ENCODE assay signal across 18 cellular contexts in genomic region chr7:20343211-20343610, GRCh38. TPM values are rescaled to one million over a fixed set of nuclear protein-coding genes. Genes with fewer than 3 reads are reported as not detected.
DNase-seq lines count a peak whose midpoint lies in the region; ATAC-seq and TF ChIP-seq lines count a peak whose summit lies in the region.
"Had no signal": no experiment of that assay in that cellular context is flagged by ENCODE, and none has a peak within 500 bp of the region (broad histone marks: within the 10 kb centered on the region; RNA-seq: fewer than 3 reads in every experiment).

No MANE protein-coding gene starts in this region.

- H3K27ac ChIP-seq in HEK293 (ENCODE audit: extremely low read depth, low read depth, low read length): no peak overlapping the region
- H3K27ac ChIP-seq in body of pancreas: peak overlapping the region in 3 of 4 donors; percentile 17 to 82 (median 21)
- H3K27ac ChIP-seq in layer of hippocampus (ENCODE audit: low read depth, low read length): peak overlapping the region; percentile 23
- H3K27ac ChIP-seq: BLaER1, gastrocnemius medialis, Peyer's patch had no signal

- no peaks in the 10 kb centered on the region for H3K27me3 ChIP-seq in body of pancreas
- H3K27me3 ChIP-seq in layer of hippocampus (ENCODE audit: control insufficient read depth, insufficient read depth, low read length): no peaks in the 10 kb centered on the region
- H3K27me3 ChIP-seq: BLaER1, gastrocnemius medialis, Peyer's patch had no signal

- peak; percentile 36 for DNase-seq in ACHN
- DNase-seq in body of pancreas: peak in 1 of 4 donors; percentile 19
- DNase-seq in MV-4-11 (lab: John Stamatoyannopoulos, UW): no peak
- DNase-seq in T-helper 17 cell: no peak
- DNase-seq in mucosa of gallbladder (ENCODE audit: low spot score): no peak
- no peak for DNase-seq in NCI-H187 treated with DMSO at 0.1 percent for 48 hours (lab: John Stamatoyannopoulos, UW)
- DNase-seq: activated CD8-positive, alpha-beta memory T cell treated with anti-CD3 and anti-CD28 coated beads for 24 hours; cortex of kidney; gastrocnemius medialis; NCI-H226; occipital lobe; Peyer's patch; stimulated activated CD4-positive, alpha-beta T cell treated with anti-CD3 and anti-CD28 coated beads, Interleukin-15, amount 100 ng/mL, for 24 hours; T1000 had no signal

- no peaks in the 10 kb centered on the region for H3K36me3 Mint-ChIP-seq in T-helper 17 cell (ENCODE audit: low read depth)
- H3K36me3 Mint-ChIP-seq: activated naive CD4-positive, alpha-beta T cell treated with anti-CD3 and anti-CD28 coated beads, Interleukin-2, amount 50 U/mL, for 24 hours had no signal

- in situ Hi-C loops in ACHN (cut with HindIII; ENCODE audit: low pct_ligation_motif_present, low pct_unique_long_range_greater_than_20kb, low sequenced_read_pairs): no loop called here

- no peak for TF ChIP-seq POLR2A in body of pancreas (IDR thresholded peaks at IDR 0.05)

- intact Hi-C loops in body of pancreas (cut with DNase I): no loop called here

- H3K4me1 ChIP-seq in HEK293 (ENCODE audit: control insufficient read depth, insufficient read depth, low read length) (no peaks in the 10 kb centered on the region), body of pancreas (peaks cover 18% of the 10 kb centered on the region)
- H3K4me1 ChIP-seq: BLaER1, gastrocnemius medialis, Peyer's patch had no signal

- ATAC-seq in body of pancreas (no peak), T-helper 17 cell (no peak)
- ATAC-seq: gastrocnemius medialis had no signal

- no peak overlapping the region for H3K27ac Mint-ChIP-seq in T-helper 17 cell
- H3K27ac Mint-ChIP-seq: activated naive CD4-positive, alpha-beta T cell treated with anti-CD3 and anti-CD28 coated beads, Interleukin-2, amount 50 U/mL, for 24 hours had no signal

- H3K36me3 ChIP-seq in HEK293 (ENCODE audit: control insufficient read depth in 2 of 2, insufficient read depth in 1 of 2, low read length in 2 of 2): no peaks in the 10 kb centered on the region
- H3K36me3 ChIP-seq in body of pancreas (replicated peaks in 1 of 2; ENCODE audit: insufficient read depth in 1 of 2, low read depth in 2 of 2): no peaks in the 10 kb centered on the region
- H3K36me3 ChIP-seq: BLaER1, gastrocnemius medialis, Peyer's patch had no signal

- POLR2A ChIA-PET in HEK293 (lab: Yijun Ruan, JAX): interaction anchor here (1.2 kb wide), 1 partner anchor 13 kb away, joined by 7 read pairs; the partner anchor contains the start of gene ITGB8

- no peaks in the 10 kb centered on the region for H3K4me1 Mint-ChIP-seq in T-helper 17 cell
- H3K4me1 Mint-ChIP-seq: activated naive CD4-positive, alpha-beta T cell treated with anti-CD3 and anti-CD28 coated beads, Interleukin-2, amount 50 U/mL, for 24 hours had no signal

- H3K4me3 Mint-ChIP-seq in T-helper 17 cell: no peak overlapping the region
- H3K4me3 Mint-ChIP-seq: activated naive CD4-positive, alpha-beta T cell treated with anti-CD3 and anti-CD28 coated beads, Interleukin-2, amount 50 U/mL, for 24 hours had no signal

- H3K4me3 ChIP-seq in HEK293 (ENCODE audit: low read depth, low read length) (no peak overlapping the region), body of pancreas (no peak overlapping the region)
- H3K4me3 ChIP-seq: BLaER1, gastrocnemius medialis, Peyer's patch had no signal

- TF ChIP-seq CTCF in HEK293 (tag by site-specific recombination; IDR thresholded peaks at IDR 0.05) (no peak), body of pancreas (IDR thresholded peaks at IDR 0.05) (peak in 3 of 7 experiments; percentile 16 to 27 (median 20))

- no peaks in the 10 kb centered on the region for H3K9me3 ChIP-seq in HEK293 (ENCODE audit: control insufficient read depth, insufficient read depth, low read depth, low read length)
- H3K9me3 ChIP-seq in body of pancreas: no peaks in the 10 kb centered on the region
- no peaks in the 10 kb centered on the region for H3K9me3 ChIP-seq in T-helper 17 cell (ENCODE audit: control insufficient read depth, low read length, poor library complexity, severe bottlenecking)
- H3K9me3 ChIP-seq: BLaER1, gastrocnemius medialis, Peyer's patch had no signal

- 26 to 31% methylated on average over 3 of the region's 3 CpGs for WGBS in body of pancreas, 2 donors

- CTCF ChIA-PET in HEK293 (lab: Yijun Ruan, JAX): interaction anchor here (0.6 to 1.1 kb wide), 10 partner anchors 9 to 597 kb away, joined by 3 to 5 read pairs (median 4); no protein-coding TSS in a partner anchor

- peaks cover 2% of the 10 kb centered on the region for H3K27me3 Mint-ChIP-seq in T-helper 17 cell
- H3K27me3 Mint-ChIP-seq: activated naive CD4-positive, alpha-beta T cell treated with anti-CD3 and anti-CD28 coated beads, Interleukin-2, amount 50 U/mL, for 24 hours had no signal

TF ChIP-seq in HEK293, 187 proteins besides CTCF, POLR2A, EP300 and RAD21:
- TF ChIP-seq ZNF677 (tag by site-specific recombination; IDR thresholded peaks at IDR 0.05): no peak
- TF ChIP-seq ZNF654 (tag by site-specific recombination; IDR thresholded peaks at IDR 0.05; ENCODE audit: low read depth): peak; percentile 8; the same call in 1 of the 2 replicates
- TF ChIP-seq ZNF350 (tag by site-specific recombination; IDR thresholded peaks at IDR 0.05): no peak

RNA-seq across cellular contexts. Expression of gene ITGB8, which starts 12.5 kb away (rescaled TPM):
- total RNA-seq in body of pancreas: 10 to 100 TPM; 22.1 to 38.6 TPM
- under 1 TPM; 0.23 to 0.37 TPM for total RNA-seq in T-helper 17 cell
- 66.5 TPM for total RNA-seq in mucosa of gallbladder

Comparison
In these comparisons a context has a peak if more than half of its experiments do, and no peak if none do; other contexts are left out.
1. RNA of gene ITGB8, which starts 12.5 kb away (total RNA-seq): 66.5 TPM in mucosa of gallbladder (single experiment) and 22.1 to 38.6 TPM in body of pancreas; 0.23 to 0.37 TPM in T-helper 17 cell; every median in the first group is over 10 times any median in the second.